Comparison of ENCODE assay signal across 1 cellular context in genomic region chr10:73060173-73060572, GRCh38.
TF ChIP-seq lines count a peak whose summit lies in the region.

No MANE protein-coding gene starts in this region.

TF ChIP-seq in GM12878, 131 proteins besides CTCF, POLR2A, EP300 and RAD21:
- peak; percentile 7; the same call in 1 of the 2 replicates for TF ChIP-seq RUNX3 (IDR thresholded peaks at IDR 0.05; ENCODE audit: low read length)
- no peak for TF ChIP-seq STAT3 (IDR thresholded peaks at IDR 0.05; ENCODE audit: low read depth, low read length)
- TF ChIP-seq JUNB (IDR thresholded peaks at IDR 0.05), result 0 out of 2 replicates have a peak, but pooled peaks have one; percentile 0
